Comparison of ENCODE assay signal across 1 cellular context in the genomic region with DNA sequence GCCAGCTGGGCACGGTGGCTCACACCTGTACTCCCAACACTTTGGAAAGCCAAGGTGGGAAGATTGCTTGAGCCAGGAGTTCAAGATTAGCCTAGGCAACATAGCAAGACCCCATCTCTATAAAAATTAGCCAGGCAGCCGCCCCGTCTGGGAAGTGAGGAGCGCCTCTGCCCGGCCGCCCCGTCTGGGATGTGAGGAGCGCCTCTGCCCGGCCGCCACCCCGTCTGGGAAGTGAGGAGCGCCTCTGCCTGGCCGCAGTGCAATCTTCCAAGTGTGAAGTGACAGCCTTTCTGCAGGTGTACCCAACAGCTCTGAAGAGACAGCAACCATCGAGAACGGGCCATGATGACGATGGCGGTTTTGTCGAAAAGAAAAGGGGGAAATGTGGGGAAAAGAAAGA.
TF ChIP-seq lines count a peak whose summit lies in the region.

No MANE protein-coding gene starts in this region.

TF ChIP-seq in HepG2, 621 proteins besides CTCF, POLR2A, EP300 and RAD21:
- TF ChIP-seq, protein P1, sequence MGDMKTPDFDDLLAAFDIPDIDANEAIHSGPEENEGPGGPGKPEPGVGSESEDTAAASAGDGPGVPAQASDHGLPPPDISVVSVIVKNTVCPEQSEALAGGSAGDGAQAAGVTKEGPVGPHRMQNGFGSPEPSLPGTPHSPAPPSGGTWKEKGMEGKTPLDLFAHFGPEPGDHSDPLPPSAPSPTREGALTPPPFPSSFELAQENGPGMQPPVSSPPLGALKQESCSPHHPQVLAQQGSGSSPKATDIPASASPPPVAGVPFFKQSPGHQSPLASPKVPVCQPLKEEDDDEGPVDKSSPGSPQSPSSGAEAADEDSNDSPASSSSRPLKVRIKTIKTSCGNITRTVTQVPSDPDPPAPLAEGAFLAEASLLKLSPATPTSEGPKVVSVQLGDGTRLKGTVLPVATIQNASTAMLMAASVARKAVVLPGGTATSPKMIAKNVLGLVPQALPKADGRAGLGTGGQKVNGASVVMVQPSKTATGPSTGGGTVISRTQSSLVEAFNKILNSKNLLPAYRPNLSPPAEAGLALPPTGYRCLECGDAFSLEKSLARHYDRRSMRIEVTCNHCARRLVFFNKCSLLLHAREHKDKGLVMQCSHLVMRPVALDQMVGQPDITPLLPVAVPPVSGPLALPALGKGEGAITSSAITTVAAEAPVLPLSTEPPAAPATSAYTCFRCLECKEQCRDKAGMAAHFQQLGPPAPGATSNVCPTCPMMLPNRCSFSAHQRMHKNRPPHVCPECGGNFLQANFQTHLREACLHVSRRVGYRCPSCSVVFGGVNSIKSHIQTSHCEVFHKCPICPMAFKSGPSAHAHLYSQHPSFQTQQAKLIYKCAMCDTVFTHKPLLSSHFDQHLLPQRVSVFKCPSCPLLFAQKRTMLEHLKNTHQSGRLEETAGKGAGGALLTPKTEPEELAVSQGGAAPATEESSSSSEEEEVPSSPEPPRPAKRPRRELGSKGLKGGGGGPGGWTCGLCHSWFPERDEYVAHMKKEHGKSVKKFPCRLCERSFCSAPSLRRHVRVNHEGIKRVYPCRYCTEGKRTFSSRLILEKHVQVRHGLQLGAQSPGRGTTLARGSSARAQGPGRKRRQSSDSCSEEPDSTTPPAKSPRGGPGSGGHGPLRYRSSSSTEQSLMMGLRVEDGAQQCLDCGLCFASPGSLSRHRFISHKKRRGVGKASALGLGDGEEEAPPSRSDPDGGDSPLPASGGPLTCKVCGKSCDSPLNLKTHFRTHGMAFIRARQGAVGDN (CRISPR knock-in tag; IDR thresholded peaks at IDR 0.05), result peak; percentile 47
